Comparison of ENCODE assay signal across 15 cellular contexts in genomic region chr9:131485206-131485605, GRCh38.
"Had no signal": no experiment of that assay in that cellular context is flagged by ENCODE, and none has a peak within 500 bp of the region (broad histone marks: within the 10 kb centered on the region; RNA-seq: fewer than 3 reads in every experiment).

No MANE protein-coding gene starts in this region.

- H3K36me3 Mint-ChIP-seq: natural killer cell had no signal

- H3K27ac Mint-ChIP-seq: activated B cell treated with CpG ODN at 0.5 μM for 24 hours; activated CD4-positive, alpha-beta T cell treated with anti-CD3 and anti-CD28 coated beads, Interleukin-2, amount 10 ng/mL, durations not matched to agents 24 days and 14 days; memory B cell; natural killer cell had no signal

- H3K9me3 Mint-ChIP-seq: activated B cell treated with CpG ODN at 0.5 μM for 24 hours; activated CD4-positive, alpha-beta T cell treated with anti-CD3 and anti-CD28 coated beads, Interleukin-2, amount 10 ng/mL, durations not matched to agents 24 days and 14 days; activated naive CD8-positive, alpha-beta T cell treated with anti-CD3 and anti-CD28 coated beads, Interleukin-2, amount 10 ng/mL, durations not matched to agents 7 days and 5 days; brain; memory B cell; natural killer cell; stimulated activated memory B cell treated with anti-CD40 and anti-IgM and Interleukin-4, amounts not matched to agents 10 μg/mL and 1 μg/mL and 100 μg/mL, for 72 hours had no signal

- ATAC-seq: activated CD8-positive, alpha-beta T cell treated with anti-CD3 and anti-CD28 coated beads, Interleukin-2, amount 10 ng/mL, durations not matched to agents 7 days and 5 days; left lobe of liver; natural killer cell; stimulated activated memory B cell treated with anti-CD40 and anti-IgM and Interleukin-4, amounts not matched to agents 10 μg/mL and 1 μg/mL and 100 μg/mL, for 72 hours had no signal

- H3K27me3 ChIP-seq: thyroid gland had no signal

- H3K9me3 ChIP-seq: thyroid gland had no signal

- H3K4me3 ChIP-seq: thyroid gland had no signal

- H3K4me1 Mint-ChIP-seq: activated B cell treated with CpG ODN at 0.5 μM for 24 hours; brain; stimulated activated memory B cell treated with anti-CD40 and anti-IgM and Interleukin-4, amounts not matched to agents 10 μg/mL and 1 μg/mL and 100 μg/mL, for 72 hours had no signal

- H3K27me3 Mint-ChIP-seq: activated B cell treated with CpG ODN at 0.5 μM for 24 hours; activated CD4-positive, alpha-beta T cell treated with anti-CD3 and anti-CD28 coated beads, Interleukin-2, amount 10 ng/mL, durations not matched to agents 24 days and 14 days; activated naive CD8-positive, alpha-beta T cell treated with anti-CD3 and anti-CD28 coated beads, Interleukin-2, amount 10 ng/mL, durations not matched to agents 7 days and 5 days; memory B cell; stimulated activated memory B cell treated with anti-CD40 and anti-IgM and Interleukin-4, amounts not matched to agents 10 μg/mL and 1 μg/mL and 100 μg/mL, for 72 hours had no signal

- H3K4me3 Mint-ChIP-seq: activated B cell treated with CpG ODN at 0.5 μM for 24 hours; activated CD4-positive, alpha-beta T cell treated with anti-CD3 and anti-CD28 coated beads, Interleukin-2, amount 10 ng/mL, durations not matched to agents 24 days and 14 days; activated CD8-positive, alpha-beta T cell treated with anti-CD3 and anti-CD28 coated beads, Interleukin-2, amount 10 ng/mL, durations not matched to agents 7 days and 5 days; activated naive CD8-positive, alpha-beta T cell treated with anti-CD3 and anti-CD28 coated beads, Interleukin-2, amount 10 ng/mL, durations not matched to agents 7 days and 5 days; brain; memory B cell; natural killer cell; stimulated activated memory B cell treated with anti-CD40 and anti-IgM and Interleukin-4, amounts not matched to agents 10 μg/mL and 1 μg/mL and 100 μg/mL, for 72 hours had no signal

- DNase-seq: activated B cell treated with CpG ODN at 0.5 μM for 24 hours; activated CD4-positive, alpha-beta T cell treated with anti-CD3 and anti-CD28 coated beads, Interleukin-2, amount 10 ng/mL, durations not matched to agents 24 days and 14 days; activated CD8-positive, alpha-beta memory T cell treated with anti-CD3 and anti-CD28 coated beads, Interleukin-2, amount 50 U/mL, for 4 hours; activated CD8-positive, alpha-beta T cell treated with anti-CD3 and anti-CD28 coated beads, Interleukin-2, amount 10 ng/mL, durations not matched to agents 7 days and 5 days; activated gamma-delta T cell treated with Interleukin-2 at 50 U/mL for 16 hours; activated naive CD8-positive, alpha-beta T cell treated with anti-CD3 and anti-CD28 coated beads, Interleukin-2, amount 10 ng/mL, durations not matched to agents 7 days and 5 days; cerebellar nuclear complex; effector CD8-positive, alpha-beta T cell; foreskin melanocyte; natural killer cell; thyroid gland had no signal

- H3K27ac ChIP-seq: thyroid gland had no signal

- H3K4me1 ChIP-seq: thyroid gland had no signal
